7 cellular contexts compared by ENCODE assay signal in the genomic region with DNA sequence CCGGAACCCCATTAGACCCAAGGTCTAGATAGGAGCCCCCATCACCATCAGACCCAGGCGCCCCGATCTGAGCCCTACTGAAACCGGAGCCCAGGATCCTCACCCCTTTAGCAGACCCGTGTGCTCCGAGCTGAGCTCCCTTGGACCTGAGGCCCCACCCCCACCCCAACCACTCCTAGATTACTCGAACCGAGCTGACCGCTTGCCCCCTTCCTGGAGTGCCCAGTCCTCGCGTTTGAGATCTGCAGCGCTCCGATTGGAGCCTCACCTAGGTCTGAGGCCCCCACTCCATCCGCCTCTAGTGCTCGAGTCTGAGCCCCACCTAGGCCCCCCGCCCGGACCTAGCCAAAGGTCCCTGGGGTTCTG. TPM values are rescaled to one million over a fixed set of nuclear protein-coding genes. Genes with fewer than 3 reads are reported as not detected.
DNase-seq lines count a peak whose midpoint lies in the region; ATAC-seq, FAIRE-seq and TF ChIP-seq lines count a peak whose summit lies in the region.
"Not testable (repeated sequence)": the region's sequence is repeated elsewhere in the genome, so short reads cannot be mapped to it uniquely, and the experiment has no call there.

No MANE protein-coding gene starts in this region.

- H3K4me1 ChIP-seq in GM23338 (ENCODE audit: insufficient read depth); RWPE2 (ENCODE audit: insufficient read depth, poor library complexity, severe bottlenecking); left lung; pancreas; aorta (ENCODE audit: control insufficient read depth in 1 of 2, insufficient read depth in 2 of 2, low read length in 2 of 2): not testable (repeated sequence)

- H3K36me3 Mint-ChIP-seq in GM23338 (ENCODE audit: low read depth); activated CD8-positive, alpha-beta T cell treated with anti-CD3 and anti-CD28 coated beads for 36 hours (ENCODE audit: low read depth): not testable (repeated sequence)

- H2AFZ ChIP-seq in GM23338, result not testable (repeated sequence)

- ATAC-seq in GM23338, result peak; percentile 29
- ATAC-seq in RWPE2 (ENCODE audit: low read depth), result peak; percentile 54
- peak; percentile 39 for ATAC-seq in activated CD8-positive, alpha-beta T cell treated with anti-CD3 and anti-CD28 coated beads for 36 hours
- ATAC-seq in esophagus mucosa, result peak; percentile 26
- ATAC-seq in left lung, result peak; percentile 58
- peak; percentile 46 to 75 (median 60) for ATAC-seq in pancreas
- peak; percentile 5 for ATAC-seq in aorta (ENCODE audit: low FRiP score)

- not testable (repeated sequence) for H3K9me2 ChIP-seq in GM23338 (ENCODE audit: insufficient read depth)

- not testable (repeated sequence) for FAIRE-seq in pancreas (lab: Jason Lieb, UNC)

- not testable (repeated sequence) for H3K4me3 Mint-ChIP-seq in GM23338; activated CD8-positive, alpha-beta T cell treated with anti-CD3 and anti-CD28 coated beads for 36 hours

- H3K4me3 ChIP-seq in GM23338; RWPE2 (ENCODE audit: severe bottlenecking); left lung; pancreas; aorta (ENCODE audit: low read length in 2 of 2): not testable (repeated sequence)

- not testable (repeated sequence) for H4K20me1 ChIP-seq in GM23338 (replicated peaks; ENCODE audit: insufficient read depth)

- TF ChIP-seq CTCF in GM23338 (conservative IDR thresholded peaks at IDR 0.05; ENCODE audit: low read depth in 2 of 2); RWPE2 (IDR thresholded peaks at IDR 0.05; ENCODE audit: poor library complexity, severe bottlenecking); activated CD8-positive, alpha-beta T cell treated with anti-CD3 and anti-CD28 coated beads for 36 hours (IDR thresholded peaks at IDR 0.05); left lung (IDR thresholded peaks at IDR 0.05); pancreas (IDR thresholded peaks at IDR 0.05): not testable (repeated sequence)

- not testable (repeated sequence) for H3K4me1 Mint-ChIP-seq in GM23338; activated CD8-positive, alpha-beta T cell treated with anti-CD3 and anti-CD28 coated beads for 36 hours (ENCODE audit: low read depth)

- not testable (repeated sequence) for H3K27ac Mint-ChIP-seq in GM23338; activated CD8-positive, alpha-beta T cell treated with anti-CD3 and anti-CD28 coated beads for 36 hours

- not testable (repeated sequence) for DNase-seq in GM23338 (ENCODE audit: low spot score); RWPE2 (ENCODE audit: low spot score); activated CD8-positive, alpha-beta T cell treated with anti-CD3 and anti-CD28 coated beads for 36 hours; left lung; pancreas; aorta

- not testable (repeated sequence) for H3K27ac ChIP-seq in GM23338 (ENCODE audit: low read depth); RWPE2 (ENCODE audit: poor library complexity, severe bottlenecking); left lung; pancreas; aorta (ENCODE audit: low read depth in 1 of 2, low read length in 2 of 2)

- H3K36me3 ChIP-seq in GM23338 (ENCODE audit: insufficient read depth); RWPE2 (ENCODE audit: low read depth); left lung; pancreas; aorta (ENCODE audit: control insufficient read depth in 1 of 2, insufficient read depth in 2 of 2, low read length in 1 of 2): not testable (repeated sequence)

- H3F3A ChIP-seq in GM23338 (replicated peaks; ENCODE audit: low read depth), result not testable (repeated sequence)

- intact Hi-C loops in activated CD8-positive, alpha-beta T cell treated with anti-CD3 and anti-CD28 coated beads for 36 hours (cut with micrococcal nuclease); left lung (cut with DNase I); pancreas (cut with DNase I); aorta (cut with DNase I): not testable (repeated sequence)

- not testable (repeated sequence) for H3K27me3 ChIP-seq in GM23338 (ENCODE audit: insufficient read depth); RWPE2 (ENCODE audit: insufficient read depth, poor library complexity, severe bottlenecking); left lung; pancreas; aorta (ENCODE audit: control insufficient read depth in 1 of 2, insufficient read depth in 2 of 2, low read length in 1 of 2)

- WGBS in pancreas, 2 donors, result no CpG with 5 or more reads among the region's 17 CpGs
- no CpG with 5 or more reads among the region's 17 CpGs for WGBS in aorta, 2 donors

- CTCF ChIA-PET in activated CD8-positive, alpha-beta T cell treated with anti-CD3 and anti-CD28 coated beads for 36 hours (lab: Charles Lee), result not testable (repeated sequence)

- not testable (repeated sequence) for H3K4me2 ChIP-seq in GM23338

- H3K79me2 ChIP-seq in GM23338 (replicated peaks; ENCODE audit: insufficient read depth), result not testable (repeated sequence)

- not testable (repeated sequence) for H3K27me3 Mint-ChIP-seq in GM23338 (ENCODE audit: insufficient read depth, low read depth, poor library complexity); activated CD8-positive, alpha-beta T cell treated with anti-CD3 and anti-CD28 coated beads for 36 hours

- POLR2A ChIA-PET in activated CD8-positive, alpha-beta T cell treated with anti-CD3 and anti-CD28 coated beads for 36 hours (lab: Charles Lee), result not testable (repeated sequence)

- not testable (repeated sequence) for H3K9me3 Mint-ChIP-seq in GM23338; activated CD8-positive, alpha-beta T cell treated with anti-CD3 and anti-CD28 coated beads for 36 hours

- not testable (repeated sequence) for H3K9me3 ChIP-seq in RWPE2 (ENCODE audit: severe bottlenecking); left lung; pancreas; aorta (ENCODE audit: control insufficient read depth, low read length)

RNA-seq across cellular contexts. Expression of a gene that starts 0.4 kb away (rescaled TPM):
- total RNA-seq in GM23338 (2014; rRNA removed; shearing (Covaris generic)), result 22.2 and 57.3 TPM in 2 replicates
- 23.4 and 27.2 TPM in 2 replicates for polyA plus RNA-seq in GM23338 (2016; fragmentation: Nextera tagmentation; extraction: Ambion mirVana)
- total RNA-seq in activated CD8-positive, alpha-beta T cell treated with anti-CD3 and anti-CD28 coated beads for 36 hours, result 1 to 10 TPM in 1 of 2 experiments, under 1 TPM in 1; 0.99 to 1.6 TPM
- total RNA-seq in esophagus mucosa, result 1.4 TPM
- 10 to 100 TPM in 1 of 2 donors, 1 to 10 TPM in 1; 7.0 to 18.3 TPM for total RNA-seq in left lung
- total RNA-seq in pancreas, result 10 to 100 TPM in 1 of 6 donors, 1 to 10 TPM in 5; 1.4 to 17.9 (median 3.1) TPM
- 10 to 100 TPM in 1 of 2 donors, 1 to 10 TPM in 1; 6.3 to 19.0 TPM for polyA plus RNA-seq in pancreas
- total RNA-seq in aorta, result 1 to 10 TPM; 2.2 to 2.6 TPM
- 1 to 10 TPM in 1 of 2 donors, under 1 TPM in 1; 0.88 to 1.8 TPM for polyA plus RNA-seq in aorta

Comparison
In these comparisons a context has a peak if more than half of its experiments do, and no peak if none do; other contexts are left out.
1. ATAC-seq: peak in every context shown above with its lines; median percentile 60 in pancreas; 58 in left lung; 54 in RWPE2; 39 in activated CD8-positive, alpha-beta T cell treated with anti-CD3 and anti-CD28 coated beads for 36 hours; 29 in GM23338; 26 in esophagus mucosa; 5 in aorta.